1 cellular context compared by ENCODE assay signal in genomic region chr2:174593574-174594203, GRCh38.
A peak's percentile ranks its signal among the peaks of the same experiment; 100 is the strongest.
TF ChIP-seq lines count a peak whose summit lies in the region.

No MANE protein-coding gene starts in this region.

TF ChIP-seq in K562, 482 proteins besides CTCF, POLR2A, EP300 and RAD21 (continued from another document and continues in another):
- TF ChIP-seq STAT6 (CRISPR knock-in tag; IDR thresholded peaks at IDR 0.05): no peak
- no peak for TF ChIP-seq TAF1 (IDR thresholded peaks at IDR 0.05; ENCODE audit: control insufficient read depth, extremely low read depth, insufficient read depth, low read length, severe bottlenecking)
- no peak for TF ChIP-seq GATAD2B (IDR thresholded peaks at IDR 0.05; ENCODE audit: borderline replicate concordance)
- TF ChIP-seq MTA2 (IDR thresholded peaks at IDR 0.05; ENCODE audit: low read depth): no peak
- TF ChIP-seq RNF2 (IDR thresholded peaks at IDR 0.05): no peak
- TF ChIP-seq ETS1 (conservative IDR thresholded peaks at IDR 0.05; ENCODE audit: control insufficient read depth, low read depth, low read length): no peak
- TF ChIP-seq RERE (CRISPR knock-in tag; IDR thresholded peaks at IDR 0.05; ENCODE audit: borderline replicate concordance): no peak
- TF ChIP-seq CBX1 (IDR thresholded peaks at IDR 0.05; ENCODE audit: low read depth): no peak
- TF ChIP-seq ZNF140 (CRISPR knock-in tag; IDR thresholded peaks at IDR 0.05): no peak
- TF ChIP-seq HEY1 (CRISPR knock-in tag; IDR thresholded peaks at IDR 0.05; ENCODE audit: borderline replicate concordance): no peak
- no peak for TF ChIP-seq RAD51 (IDR thresholded peaks at IDR 0.05; ENCODE audit: borderline replicate concordance, low read depth)
- no peak for TF ChIP-seq RFX7 (CRISPR knock-in tag; IDR thresholded peaks at IDR 0.05)
- no peak for TF ChIP-seq KDM2B (CRISPR knock-in tag; IDR thresholded peaks at IDR 0.05)
- no peak; the same call in 1 of the 2 replicates for TF ChIP-seq L3MBTL2 (IDR thresholded peaks at IDR 0.05)
- TF ChIP-seq REST (CRISPR knock-in tag; IDR thresholded peaks at IDR 0.05; ENCODE audit: low read depth): no peak
- no peak for TF ChIP-seq KAT2B (IDR thresholded peaks at IDR 0.05; ENCODE audit: low read depth, low read length)
- TF ChIP-seq ZNF445 (CRISPR knock-in tag; IDR thresholded peaks at IDR 0.05; ENCODE audit: low read depth): no peak
- no peak for TF ChIP-seq EGR1 (conservative IDR thresholded peaks at IDR 0.05)
- no peak for TF ChIP-seq NR2C2 (CRISPR knock-in tag; IDR thresholded peaks at IDR 0.05)
- TF ChIP-seq NR2C2 (tag; IDR thresholded peaks at IDR 0.05): peak; percentile 42; the same call in 1 of the 2 replicates
- no peak for TF ChIP-seq CGGBP1 (CRISPR knock-in tag; IDR thresholded peaks at IDR 0.05)
- no peak for TF ChIP-seq SRSF1 (IDR thresholded peaks at IDR 0.05; ENCODE audit: low read depth, low read length)
- TF ChIP-seq E4F1 (CRISPR knock-in tag; IDR thresholded peaks at IDR 0.05; ENCODE audit: borderline replicate concordance): no peak
- TF ChIP-seq ZNF699 (CRISPR knock-in tag; IDR thresholded peaks at IDR 0.05; ENCODE audit: insufficient replicate concordance): no peak
- no peak for TF ChIP-seq MYBL2 (IDR thresholded peaks at IDR 0.05; ENCODE audit: low read depth)
- no peak for TF ChIP-seq MYBL2 (CRISPR knock-in tag; IDR thresholded peaks at IDR 0.05; ENCODE audit: borderline replicate concordance)
- TF ChIP-seq ZBTB33 (CRISPR knock-in tag; IDR thresholded peaks at IDR 0.05): no peak
- TF ChIP-seq BRCA1 (IDR thresholded peaks at IDR 0.05): no peak
- TF ChIP-seq BRCA1 (CRISPR knock-in tag; IDR thresholded peaks at IDR 0.05): no peak
- no peak for TF ChIP-seq ZBTB49 (CRISPR knock-in tag; IDR thresholded peaks at IDR 0.05; ENCODE audit: borderline replicate concordance)
- no peak for TF ChIP-seq SMAD1 (IDR thresholded peaks at IDR 0.05; ENCODE audit: low read depth, low read length, partially characterized antibody)
- no peak for TF ChIP-seq TEAD1 (CRISPR knock-in tag; IDR thresholded peaks at IDR 0.05)
- TF ChIP-seq BRF1 (IDR thresholded peaks at IDR 0.05; ENCODE audit: borderline replicate concordance, extremely low read depth, insufficient read length): no peak
- no peak for TF ChIP-seq MBD1 (CRISPR knock-in tag; IDR thresholded peaks at IDR 0.05)
- TF ChIP-seq MAX (CRISPR knock-in tag; IDR thresholded peaks at IDR 0.05): peak; percentile 72; the same call in 1 of the 2 replicates
- 0 out of 2 replicates have a peak, but pooled peaks have one; percentile 33 for TF ChIP-seq ZNF311 (CRISPR knock-in tag; IDR thresholded peaks at IDR 0.05)
- TF ChIP-seq DACH1 (IDR thresholded peaks at IDR 0.05; ENCODE audit: partially characterized antibody): no peak
- TF ChIP-seq GATA2 (CRISPR knock-in tag; IDR thresholded peaks at IDR 0.05): no peak
- no peak for TF ChIP-seq ZNF134 (CRISPR knock-in tag; conservative IDR thresholded peaks at IDR 0.05)
